ENCODE assay signal across 35 cellular contexts in genomic region chr10:81806842-81807241, GRCh38.
DNase-seq lines count a peak whose midpoint lies in the region; ATAC-seq, FAIRE-seq and TF ChIP-seq lines count a peak whose summit lies in the region.
"Had no signal": no experiment of that assay in that cellular context is flagged by ENCODE, and none has a peak within 500 bp of the region (broad histone marks: within the 10 kb centered on the region; RNA-seq: fewer than 3 reads in every experiment).

No MANE protein-coding gene starts in this region.

- H3K36me3 Mint-ChIP-seq in endothelial cell (ENCODE audit: low read depth, unreplicated experiment): no peaks in the 10 kb centered on the region
- H3K36me3 Mint-ChIP-seq: CD14-positive monocyte; CD4-positive, alpha-beta memory T cell; CD4-positive, CD25-positive, alpha-beta regulatory T cell; CD8-positive, alpha-beta T cell had no signal

- intact Hi-C loops in HepG2 (cut with micrococcal nuclease; ENCODE audit: unreplicated experiment): no loop called here
- intact Hi-C loops in right lobe of liver (cut with DNase I): no loop called here

- no peak overlapping the region for H3K4me3 Mint-ChIP-seq in endothelial cell (ENCODE audit: unreplicated experiment)
- H3K4me3 Mint-ChIP-seq: B cell; CD14-positive monocyte; CD4-positive, alpha-beta memory T cell; CD4-positive, alpha-beta T cell; CD4-positive, CD25-positive, alpha-beta regulatory T cell; CD8-positive, alpha-beta memory T cell; CD8-positive, alpha-beta T cell had no signal

- DNase-seq in HepG2 (ENCODE audit: low spot score) (no peak), right lobe of liver (no peak), endothelial cell (ENCODE audit: low spot score) (no peak), kidney tubule cell (ENCODE audit: low spot score) (no peak), NCI-H2196 (lab: John Stamatoyannopoulos, UW; ENCODE audit: unreplicated experiment) (no peak), HUDEP-2 (lab: John Stamatoyannopoulos, UW; ENCODE audit: unreplicated experiment in 76 of 76) (no peak)
- DNase-seq: 8988T; ACHN; AML-193; BE2C; C1 segment of cervical spinal cord; Caco-2; Calu3; CD4-positive, alpha-beta memory T cell; CD4-positive, alpha-beta T cell; CD4-positive, CD25-positive, alpha-beta regulatory T cell; CD8-positive, alpha-beta memory T cell; CD8-positive, alpha-beta T cell; COR-L47; DMS 273 treated with DMSO at 0.1 percent for 48 hours; DMS153; DMS53; DMS79; DMS79 treated with DMSO at 0.1 percent for 48 hours; DND-41; EL had no signal

- CTCF ChIA-PET in HepG2 (lab: Yijun Ruan, JAX; ENCODE audit: low intra/inter-chr PET ratio, low total read pairs): no interaction called here

- H3K4me3 ChIP-seq in HepG2 (replicated peaks in 1 of 3; ENCODE audit: insufficient read depth in 1 of 3, low read depth in 2 of 3, low read length in 3 of 3): no peak overlapping the region
- H3K4me3 ChIP-seq in right lobe of liver: no peak overlapping the region
- no peak overlapping the region for H3K4me3 ChIP-seq in BLaER1
- H3K4me3 ChIP-seq in BLaER1 treated with 17β-estradiol and CSF1 and Interleukin-3, amounts not matched to agents 10 nM and 100 nM: peak overlapping the region in 1 of 10 experiments; percentile 20; a peak in 2 of 20 replicates
- H3K4me3 ChIP-seq: A549 had no signal

- WGBS in HepG2 (ENCODE audit: low lambda C conversion rate): 3% methylated on average over 3 of the region's 3 CpGs
- WGBS in right lobe of liver (ENCODE audit: insufficient coverage, low coverage, low lambda C conversion rate, missing lambda C conversion rate): 16% methylated on average over 3 of the region's 3 CpGs

- in situ Hi-C loops in HepG2 (cut with HindIII; ENCODE audit: extremely low pct_ligation_motif_present, low pct_unique_long_range_greater_than_20kb): no loop called here

- H3K27me3 ChIP-seq in HepG2 (ENCODE audit: control insufficient read depth in 1 of 2, insufficient read depth in 2 of 2, low read length in 2 of 2) (no peaks in the 10 kb centered on the region), right lobe of liver (no peaks in the 10 kb centered on the region), BLaER1 (no peaks in the 10 kb centered on the region)
- no peaks in the 10 kb centered on the region for H3K27me3 ChIP-seq in BLaER1 treated with 17β-estradiol and CSF1 and Interleukin-3, amounts not matched to agents 10 nM and 100 nM
- H3K27me3 ChIP-seq: BE2C had no signal

- no peak for TF ChIP-seq RAD21 in HepG2 (CRISPR knock-in tag; IDR thresholded peaks at IDR 0.05)

- H3K9ac ChIP-seq in HepG2 (ENCODE audit: insufficient read depth, low read depth, low read length) (no peak overlapping the region), BLaER1 (no peak overlapping the region)
- H3K9ac ChIP-seq in BLaER1 treated with 17β-estradiol and CSF1 and Interleukin-3, amounts not matched to agents 10 nM and 100 nM: peak overlapping the region in 4 of 11 experiments; percentile 13 to 45 (median 38); a peak in 5 of 22 replicates

- no peak overlapping the region for H3K4me2 ChIP-seq in HepG2 (ENCODE audit: low read depth, low read length)
- H3K4me2 ChIP-seq in BLaER1: peak overlapping the region; percentile 25; the same call in 1 of the 2 replicates
- H3K4me2 ChIP-seq in BLaER1 treated with 17β-estradiol and CSF1 and Interleukin-3, amounts not matched to agents 10 nM and 100 nM: peak overlapping the region in 9 of 11 experiments; percentile 19 to 66 (median 43); a peak in 15 of 22 replicates
- H3K4me2 ChIP-seq: A549 had no signal

- FAIRE-seq in HepG2 (lab: Jason Lieb, UNC): no peak
- FAIRE-seq: A204.1, A549, D721Med had no signal

- no peaks in the 10 kb centered on the region for H3K79me2 ChIP-seq in HepG2 (ENCODE audit: insufficient read depth, low read length)

- TF ChIP-seq CTCF in HepG2 (CRISPR knock-in tag; IDR thresholded peaks at IDR 0.05): no peak
- TF ChIP-seq CTCF in right lobe of liver (IDR thresholded peaks at IDR 0.05): no peak
- no peak for TF ChIP-seq CTCF in endothelial cell (IDR thresholded peaks at IDR 0.05; ENCODE audit: unreplicated experiment)

- peaks cover 4% of the 10 kb centered on the region for H3K9me3 Mint-ChIP-seq in endothelial cell (ENCODE audit: unreplicated experiment)

- no peak overlapping the region for H2AFZ ChIP-seq in HepG2 (ENCODE audit: low read length)

- H3K4me1 Mint-ChIP-seq in endothelial cell (ENCODE audit: unreplicated experiment): peaks cover 11% of the 10 kb centered on the region
- H3K4me1 Mint-ChIP-seq: B cell; CD14-positive monocyte; CD4-positive, alpha-beta memory T cell; CD4-positive, CD25-positive, alpha-beta regulatory T cell; CD8-positive, alpha-beta memory T cell had no signal

- H3K27ac ChIP-seq in HepG2 (ENCODE audit: extremely low read length, insufficient read depth, low read length): no peak overlapping the region
- H3K27ac ChIP-seq in right lobe of liver: no peak overlapping the region
- H3K27ac ChIP-seq in BLaER1: no peak overlapping the region
- H3K27ac ChIP-seq in BLaER1 treated with 17β-estradiol and CSF1 and Interleukin-3, amounts not matched to agents 10 nM and 100 nM: peak overlapping the region in 8 of 11 experiments; percentile 24 to 73 (median 68); a peak in 15 of 22 replicates
- H3K27ac ChIP-seq: 22Rv1, A549, C4-2B had no signal

- H3K4me1 ChIP-seq in HepG2 (ENCODE audit: insufficient read depth, low read length): no peaks in the 10 kb centered on the region
- no peaks in the 10 kb centered on the region for H3K4me1 ChIP-seq in right lobe of liver
- H3K4me1 ChIP-seq in BLaER1: peaks cover 7% of the 10 kb centered on the region
- H3K4me1 ChIP-seq in BLaER1 treated with 17β-estradiol and CSF1 and Interleukin-3, amounts not matched to agents 10 nM and 100 nM: peaks cover 0 to 33% (median 11%) of the 10 kb centered on the region in 10 experiments; a peak in 12 of 20 replicates
- H3K4me1 ChIP-seq: A549, BE2C, Caco-2 had no signal

- TF ChIP-seq EP300 in HepG2 (IDR thresholded peaks at IDR 0.05; ENCODE audit: low read depth in 2 of 2, low read length in 2 of 2): no peak
- no peak for TF ChIP-seq EP300 in HepG2 (CRISPR knock-in tag; IDR thresholded peaks at IDR 0.05; ENCODE audit: borderline replicate concordance)

- H3K36me3 ChIP-seq in HepG2 (replicated peaks in 1 of 2; ENCODE audit: control insufficient read depth in 1 of 2, insufficient read depth in 2 of 2, low read length in 2 of 2): no peaks in the 10 kb centered on the region
- H3K36me3 ChIP-seq in right lobe of liver: no peaks in the 10 kb centered on the region
- no peaks in the 10 kb centered on the region for H3K36me3 ChIP-seq in BLaER1
- H3K36me3 ChIP-seq in BLaER1 treated with 17β-estradiol and CSF1 and Interleukin-3, amounts not matched to agents 10 nM and 100 nM: no peaks in the 10 kb centered on the region
- H3K36me3 ChIP-seq: BE2C had no signal

- H3K27ac Mint-ChIP-seq in endothelial cell (ENCODE audit: unreplicated experiment): peak overlapping the region; percentile 15
- H3K27ac Mint-ChIP-seq: B cell; CD14-positive monocyte; CD4-positive, alpha-beta memory T cell; CD4-positive, alpha-beta T cell; CD4-positive, CD25-positive, alpha-beta regulatory T cell; CD8-positive, alpha-beta memory T cell; CD8-positive, alpha-beta T cell had no signal

- ATAC-seq in HepG2 (no peak), right lobe of liver (no peak)
- ATAC-seq: A549; CD8-positive, alpha-beta T cell had no signal

- H3K9me3 ChIP-seq in HepG2 (ENCODE audit: low read length): peaks cover 93% of the 10 kb centered on the region
- no peaks in the 10 kb centered on the region for H3K9me3 ChIP-seq in right lobe of liver
- H3K9me3 ChIP-seq in BLaER1: peaks cover 27% of the 10 kb centered on the region; the same call in 1 of the 2 replicates
- peaks cover 23 to 54% (median 42%) of the 10 kb centered on the region in 11 experiments for H3K9me3 ChIP-seq in BLaER1 treated with 17β-estradiol and CSF1 and Interleukin-3, amounts not matched to agents 10 nM and 100 nM (replicated peaks in 1 of 11)
- H3K9me3 ChIP-seq: A549, BE2C had no signal

- BruUV-seq in HepG2 (replicated peaks; lab: Mats Ljungman, UMichigan): no TSS peak

- H4K20me1 ChIP-seq in HepG2 (ENCODE audit: insufficient read depth, low read length) (no peaks in the 10 kb centered on the region), BLaER1 (no peaks in the 10 kb centered on the region)
- no peaks in the 10 kb centered on the region for H4K20me1 ChIP-seq in BLaER1 treated with 17β-estradiol and CSF1 and Interleukin-3, amounts not matched to agents 10 nM and 100 nM

- no peak for TF ChIP-seq POLR2A in HepG2 (IDR thresholded peaks at IDR 0.05; ENCODE audit: insufficient read depth in 1 of 2, low read depth in 2 of 2, low read length in 2 of 2)
- no peak for TF ChIP-seq POLR2A in right lobe of liver (IDR thresholded peaks at IDR 0.05)

- POLR2A ChIA-PET in HepG2 (lab: Yijun Ruan, JAX): no interaction called here

- H3K27me3 Mint-ChIP-seq in endothelial cell (ENCODE audit: unreplicated experiment): peaks cover 2% of the 10 kb centered on the region
- H3K27me3 Mint-ChIP-seq: B cell; CD4-positive, alpha-beta memory T cell; CD4-positive, alpha-beta T cell; CD4-positive, CD25-positive, alpha-beta regulatory T cell; CD8-positive, alpha-beta memory T cell had no signal

TF ChIP-seq in HepG2, 621 proteins besides CTCF, POLR2A, EP300 and RAD21:
- TF ChIP-seq RORA (CRISPR knock-in tag; IDR thresholded peaks at IDR 0.05) (no peak), ZNF33B (CRISPR knock-in tag; IDR thresholded peaks at IDR 0.05) (no peak), CEBPB (IDR thresholded peaks at IDR 0.05; ENCODE audit: borderline replicate concordance, low read depth, low read length) (0 out of 2 replicates have a peak, but pooled peaks have one; percentile 9)
TF ChIP-seq in HepG2: peak in this region for 1.

Comparison
In these comparisons a context has a peak if more than half of its experiments do, and no peak if none do; other contexts are left out.
1. H3K27ac ChIP-seq: peak in BLaER1 treated with 17β-estradiol and CSF1 and Interleukin-3, amounts not matched to agents 10 nM and 100 nM (8 of 11); none in HepG2 (single experiment), right lobe of liver (0 of 3) and BLaER1 (single experiment).